8 cellular contexts compared by ENCODE assay signal in genomic region chr17:36755586-36755985, GRCh38.
DNase-seq lines count a peak whose midpoint lies in the region; ATAC-seq lines count a peak whose summit lies in the region.

No MANE protein-coding gene starts in this region.

- ATAC-seq in GM21717 (IDR thresholded peaks at IDR 0.05; ENCODE audit: unreplicated experiment), result no peak

- DNase-seq in CD1c-positive myeloid dendritic cell (ENCODE audit: extremely low spot score) (peak; percentile 5), HuH-7 (ENCODE audit: low spot score) (peak; percentile 39), UCSD-AML1 (lab: John Stamatoyannopoulos, UW; ENCODE audit: unreplicated experiment) (peak; percentile 34), hippocampal formation (lab: John Stamatoyannopoulos, UW) (no peak)
- DNase-seq in effector CD4-positive, alpha-beta T cell, result peak; percentile 8
- DNase-seq in stimulated activated CD4-positive, alpha-beta T cell treated with anti-CD3 and anti-CD28 coated beads, Interleukin-1b, Interleukin-23, amount 100 ng/mL, for 48 hours, result peak; percentile 24
- DNase-seq in NK-92 treated with Interleukin-12 subunit alpha and Interleukin-12 subunit beta, amount 100 ng/mL, for 24 hours (lab: John Stamatoyannopoulos, UW), result no peak

Comparison
In these comparisons a context has a peak if more than half of its experiments do, and no peak if none do; other contexts are left out.
1. DNase-seq: peak in CD1c-positive myeloid dendritic cell (single experiment), HuH-7 (single experiment), UCSD-AML1 (single experiment), effector CD4-positive, alpha-beta T cell (single experiment) and stimulated activated CD4-positive, alpha-beta T cell treated with anti-CD3 and anti-CD28 coated beads, Interleukin-1b, Interleukin-23, amount 100 ng/mL, for 48 hours (single experiment); none in NK-92 treated with Interleukin-12 subunit alpha and Interleukin-12 subunit beta, amount 100 ng/mL, for 24 hours (single experiment) and hippocampal formation (0 of 2).